In the genomic region with DNA sequence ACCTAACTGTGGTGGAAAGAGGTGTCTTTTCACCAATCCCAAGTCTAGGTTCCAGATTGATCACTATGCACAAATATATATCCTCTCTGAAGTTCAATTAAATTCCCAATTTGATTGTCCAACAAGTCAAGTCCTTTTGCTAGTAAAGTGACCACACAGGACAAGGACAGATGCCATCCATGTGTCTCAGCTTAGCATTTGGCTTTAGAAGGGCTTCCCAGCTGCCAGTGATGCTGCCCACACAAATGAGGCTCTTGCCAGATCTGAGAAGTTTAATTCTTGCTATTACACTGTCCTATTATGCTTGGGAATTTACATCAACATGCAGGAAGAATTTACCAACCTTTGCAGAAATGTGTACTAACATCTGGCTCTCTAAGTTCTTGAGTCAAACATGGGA, we compare ENCODE assay signal across 32 cellular contexts.
"Had no signal": no experiment of that assay in that cellular context is flagged by ENCODE, and none has a peak within 500 bp of the region (broad histone marks: within the 10 kb centered on the region; RNA-seq: fewer than 3 reads in every experiment).

No MANE protein-coding gene starts in this region.

- H3K27me3 ChIP-seq: ascending aorta, body of pancreas, brain microvascular endothelial cell, breast epithelium had no signal

- H3K9me3 ChIP-seq: ascending aorta, body of pancreas, breast epithelium had no signal

- ATAC-seq: activated naive CD4-positive, alpha-beta T cell treated with anti-CD3 and anti-CD28 coated beads, Interleukin-2, amount 50 U/mL, for 72 hours; activated naive CD8-positive, alpha-beta T cell treated with anti-CD3 and anti-CD28 coated beads, Interleukin-2, amount 50 U/mL, for 24 hours; activated T-cell treated with anti-CD3 and anti-CD28 coated beads, Interleukin-2, amount 50 U/mL, for 4 hours; activated T-cell treated with anti-CD3 and anti-CD28 coated beads, Interleukin-2, amount 50 U/mL, for 72 hours; activated T-helper 17 cell treated with anti-CD3 and anti-CD28 coated beads, Interleukin-2, amount 50 U/mL, for 72 hours; body of pancreas had no signal

- H3K27ac ChIP-seq: adrenal gland, ascending aorta, body of pancreas, brain microvascular endothelial cell, breast epithelium, cardiac muscle cell had no signal

- DNase-seq: activated effector memory CD4-positive, alpha-beta T cell treated with Interleukin-2 at 50 U/mL for 16 hours; activated gamma-delta T cell; activated gamma-delta T cell treated with Interleukin-2 at 50 U/mL for 16 hours; activated naive CD4-positive, alpha-beta T cell; activated naive CD4-positive, alpha-beta T cell treated with anti-CD3 and anti-CD28 coated beads for 36 hours; activated naive CD4-positive, alpha-beta T cell treated with anti-CD3 and anti-CD28 coated beads, Interleukin-2, amount 10 ng/mL, durations not matched to agents 7 days and 5 days; activated naive CD4-positive, alpha-beta T cell treated with anti-CD3 and anti-CD28 coated beads, Interleukin-2, amount 50 U/mL, for 16 hours; activated naive CD4-positive, alpha-beta T cell treated with Interleukin-2 at 50 U/mL for 16 hours; activated naive CD8-positive, alpha-beta T cell treated with anti-CD3 and anti-CD28 coated beads for 36 hours; activated naive CD8-positive, alpha-beta T cell treated with anti-CD3 and anti-CD28 coated beads, Interleukin-2, amount 10 ng/mL, durations not matched to agents 7 days and 5 days; activated naive CD8-positive, alpha-beta T cell treated with anti-CD3 and anti-CD28 coated beads, Interleukin-2, amount 50 U/mL, for 24 hours; activated T-cell treated with anti-CD3 and anti-CD28 coated beads for 4 hours; activated T-cell treated with anti-CD3 and anti-CD28 coated beads, Interleukin-2, amount 50 U/mL, for 1 hour; activated T-cell treated with anti-CD3 and anti-CD28 coated beads, Interleukin-2, amount 50 U/mL, for 24 hours; activated T-cell treated with anti-CD3 and anti-CD28 coated beads, Interleukin-2, amount 50 U/mL, for 4 hours; activated T-cell treated with anti-CD3 and anti-CD28 coated beads, Interleukin-2, amount 50 U/mL, for 48 hours; activated T-cell treated with anti-CD3 and anti-CD28 coated beads, Interleukin-2, amount 50 U/mL, for 72 hours; adrenal gland; amniotic stem cell; amygdala; anterior cingulate cortex; aorta; body of pancreas; brain microvascular endothelial cell; caudate nucleus; central memory CD4-positive, alpha-beta T cell; cerebellar nuclear complex had no signal

- H3K36me3 ChIP-seq: adrenal gland, ascending aorta, brain microvascular endothelial cell, breast epithelium, cardiac muscle cell had no signal

- H3K4me3 ChIP-seq: adrenal gland, ascending aorta, body of pancreas, breast epithelium, cardiac muscle cell had no signal

- H3K4me1 ChIP-seq: adrenal gland, ascending aorta, body of pancreas, breast epithelium had no signal
